8 cellular contexts compared by ENCODE assay signal in the genomic region with DNA sequence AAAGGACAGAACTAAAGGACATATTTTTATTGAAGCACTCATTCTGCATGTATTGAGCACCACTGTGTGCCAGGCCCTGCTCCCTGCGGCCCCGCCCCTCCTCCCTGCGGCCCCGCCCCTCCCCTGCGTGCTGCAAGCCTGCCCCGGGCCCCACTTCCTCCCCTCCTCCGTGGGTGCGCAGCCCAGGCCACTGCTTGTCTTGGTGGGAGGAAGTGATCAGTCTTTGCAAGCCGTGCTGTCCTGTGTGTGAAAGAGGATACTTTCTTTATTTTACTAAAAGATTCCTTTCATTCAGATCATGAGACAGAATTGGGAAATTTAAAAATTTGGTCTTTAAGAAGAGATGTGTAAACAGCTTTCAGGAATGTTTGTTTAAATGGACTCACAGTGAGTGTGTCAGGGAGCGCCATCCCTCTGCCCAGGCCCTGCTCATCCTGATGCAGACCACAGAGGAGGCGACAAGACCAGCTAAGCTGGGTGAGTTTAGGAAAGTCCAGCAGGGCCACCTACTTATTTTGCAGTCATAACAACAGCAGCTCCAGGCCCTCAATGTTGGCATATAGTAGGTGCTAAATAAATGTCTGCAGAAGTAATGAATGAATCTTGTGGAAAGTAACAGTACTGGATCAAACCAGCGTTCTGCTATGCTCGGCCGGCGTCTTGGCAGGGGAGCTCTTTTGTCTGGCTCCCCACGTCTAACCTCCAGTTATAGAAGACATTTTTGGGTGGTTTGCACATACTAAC.
DNase-seq lines count a peak whose midpoint lies in the region; ATAC-seq and TF ChIP-seq lines count a peak whose summit lies in the region.

No MANE protein-coding gene starts in this region.

- no peak overlapping the region for H3K27ac ChIP-seq in HEK293 (ENCODE audit: extremely low read depth, low read depth, low read length)
- peak overlapping the region; percentile 55 for H3K27ac ChIP-seq in fibroblast of lung (ENCODE audit: insufficient read depth, low read length)
- H3K27ac ChIP-seq in colonic mucosa, result no peak overlapping the region

- DNase-seq in activated CD4-positive, alpha-beta T cell treated with anti-CD3 and anti-CD28 coated beads, Interleukin-2, amount 50 U/mL, for 48 hours, result peak; percentile 60 to 69
- DNase-seq in fibroblast of lung (ENCODE audit: low read depth in 2 of 2) (peak; percentile 45 to 73), colonic mucosa (no peak), COR-L47 (lab: John Stamatoyannopoulos, UW) (no peak), NCI-H1694 (lab: John Stamatoyannopoulos, UW) (no peak)
- DNase-seq in stimulated activated CD4-positive, alpha-beta T cell treated with anti-CD3 and anti-CD28 coated beads, TNF-alpha, amount 100 ng/mL, for 1 hour (ENCODE audit: low read depth in 3 of 3, low spot score in 1 of 3), result peak in 2 of 3 donors; percentile 22 to 37

- H4K20me1 ChIP-seq in fibroblast of lung (ENCODE audit: control insufficient read depth, extremely low read depth, insufficient read depth, low read length), result no peaks in the 10 kb centered on the region

- no peaks in the 10 kb centered on the region for H3K27me3 ChIP-seq in fibroblast of lung (ENCODE audit: control insufficient read depth, insufficient read depth, low read length)
- no peaks in the 10 kb centered on the region for H3K27me3 ChIP-seq in colonic mucosa

- H3K4me3 ChIP-seq in HEK293 (ENCODE audit: low read depth, low read length) (no peak overlapping the region), fibroblast of lung (replicated peaks in 1 of 4; ENCODE audit: control extremely low read depth in 1 of 4, insufficient read depth in 1 of 4, low read depth in 3 of 4, low read length in 4 of 4) (no peak overlapping the region), colonic mucosa (no peak overlapping the region)

- H2AFZ ChIP-seq in fibroblast of lung (ENCODE audit: low read length), result no peak overlapping the region

- no peak overlapping the region for H3K4me2 ChIP-seq in fibroblast of lung (ENCODE audit: extremely low read depth, insufficient read depth, low read length)

- H3K4me1 ChIP-seq in HEK293 (ENCODE audit: control insufficient read depth, insufficient read depth, low read length) (no peaks in the 10 kb centered on the region), fibroblast of lung (ENCODE audit: control insufficient read depth, extremely low read depth, insufficient read depth, low read length) (peaks cover 17% of the 10 kb centered on the region), colonic mucosa (no peaks in the 10 kb centered on the region)

- intact Hi-C loops in colonic mucosa (cut with DNase I), result no loop called here

- TF ChIP-seq CTCF in HEK293 (tag by site-specific recombination; IDR thresholded peaks at IDR 0.05), result no peak
- no peak for TF ChIP-seq CTCF in fibroblast of lung (conservative IDR thresholded peaks at IDR 0.05 in 1 of 2, IDR thresholded peaks at IDR 0.05 in 1 of 2; ENCODE audit: low read depth in 1 of 2, low read length in 2 of 2)
- no peak for TF ChIP-seq CTCF in colonic mucosa (IDR thresholded peaks at IDR 0.05)

- CTCF ChIA-PET in HEK293 (lab: Yijun Ruan, JAX), result interaction anchor here (0.6 kb wide), 2 partner anchors 9 to 61 kb away, joined by 3 to 4 read pairs; no protein-coding TSS in a partner anchor

- H3K79me2 ChIP-seq in fibroblast of lung (ENCODE audit: control insufficient read depth, insufficient read depth, low read length), result no peaks in the 10 kb centered on the region

- H3K9me3 ChIP-seq in HEK293 (ENCODE audit: control insufficient read depth, insufficient read depth, low read depth, low read length) (no peaks in the 10 kb centered on the region), fibroblast of lung (ENCODE audit: control insufficient read depth, insufficient read depth, low read depth, low read length) (no peaks in the 10 kb centered on the region), colonic mucosa (no peaks in the 10 kb centered on the region)

- H3K9ac ChIP-seq in fibroblast of lung (ENCODE audit: insufficient read depth, low read length) (no peak overlapping the region), colonic mucosa (ENCODE audit: low read depth in 2 of 2, low read length in 2 of 2) (no peak overlapping the region)

- no peaks in the 10 kb centered on the region for H3K36me3 ChIP-seq in HEK293 (ENCODE audit: control insufficient read depth in 2 of 2, insufficient read depth in 1 of 2, low read length in 2 of 2)
- no peaks in the 10 kb centered on the region for H3K36me3 ChIP-seq in fibroblast of lung (ENCODE audit: control insufficient read depth, insufficient read depth, low read length)
- H3K36me3 ChIP-seq in colonic mucosa, result no peaks in the 10 kb centered on the region

- POLR2A ChIA-PET in HEK293 (lab: Yijun Ruan, JAX), result interaction anchor here (1.2 kb wide), 1 partner anchor 9 kb away, joined by 3 read pairs; no protein-coding TSS in a partner anchor

- ATAC-seq in GM19328 (IDR thresholded peaks at IDR 0.05; ENCODE audit: unreplicated experiment), result no peak

TF ChIP-seq in HEK293, 187 proteins besides CTCF, POLR2A, EP300 and RAD21:
- TF ChIP-seq ZNF274 (IDR thresholded peaks at IDR 0.05; ENCODE audit: low read length) (no peak), ZNF274 (tag by site-specific recombination; IDR thresholded peaks at IDR 0.05; ENCODE audit: borderline replicate concordance) (no peak), ZNF664 (tag by site-specific recombination; IDR thresholded peaks at IDR 0.05) (peak; percentile 41; the same call in 1 of the 2 replicates), EGR2 (tag by site-specific recombination; IDR thresholded peaks at IDR 0.05; ENCODE audit: low read depth) (peak; percentile 8; the same call in 1 of the 2 replicates)

Comparison
In these comparisons a context has a peak if more than half of its experiments do, and no peak if none do; other contexts are left out.
1. DNase-seq: peak in activated CD4-positive, alpha-beta T cell treated with anti-CD3 and anti-CD28 coated beads, Interleukin-2, amount 50 U/mL, for 48 hours (2 of 2), fibroblast of lung (2 of 2) and stimulated activated CD4-positive, alpha-beta T cell treated with anti-CD3 and anti-CD28 coated beads, TNF-alpha, amount 100 ng/mL, for 1 hour (2 of 3); none in colonic mucosa (single experiment), COR-L47 (single experiment) and NCI-H1694 (single experiment).